In genomic region chr11:62535802-62536201, GRCh38 we compare ENCODE assay signal across 27 cellular contexts. TPM values are rescaled to one million over a fixed set of nuclear protein-coding genes. Genes with fewer than 3 reads are reported as not detected.
DNase-seq lines count a peak whose midpoint lies in the region; ATAC-seq and TF ChIP-seq lines count a peak whose summit lies in the region.
"Had no signal": no experiment of that assay in that cellular context is flagged by ENCODE, and none has a peak within 500 bp of the region (broad histone marks: within the 10 kb centered on the region; RNA-seq: fewer than 3 reads in every experiment).

No MANE protein-coding gene starts in this region.

- H3K4me3 ChIP-seq in left ventricle myocardium inferior (no peak overlapping the region), esophagus muscularis mucosa (peak overlapping the region in 2 of 4 donors; percentile 17 to 38), sigmoid colon (no peak overlapping the region), tibial nerve (no peak overlapping the region)
- H3K4me3 ChIP-seq: body of pancreas, K562, neural progenitor cell, PC-9, upper lobe of left lung had no signal

- intact Hi-C loops in left ventricle myocardium inferior (cut with micrococcal nuclease) (no loop called here), left cardiac atrium (cut with DNase I) (no loop called here), esophagus muscularis mucosa (cut with DNase I) (no loop called here), sigmoid colon (cut with DNase I) (no loop called here)

- H3K27ac ChIP-seq in left ventricle myocardium inferior (replicated peaks), result peak overlapping the region; percentile 100
- peak overlapping the region; percentile 97 to 100 (median 98) for H3K27ac ChIP-seq in esophagus muscularis mucosa (replicated peaks in 1 of 4)
- peak overlapping the region; percentile 57 to 100 (median 98) for H3K27ac ChIP-seq in sigmoid colon
- peak overlapping the region in 3 of 4 donors; percentile 24 to 98 (median 98) for H3K27ac ChIP-seq in tibial nerve
- no peak overlapping the region for H3K27ac ChIP-seq in substantia nigra (ENCODE audit: low read depth, low read length, poor library complexity, severe bottlenecking)
- H3K27ac ChIP-seq: body of pancreas, epithelial cell of prostate, neural progenitor cell, PC-9, WERI-Rb-1 had no signal

- H3K4me1 ChIP-seq in left ventricle myocardium inferior (peaks cover 67% of the 10 kb centered on the region), esophagus muscularis mucosa (peaks cover 57 to 89% (median 69%) of the 10 kb centered on the region in 4 donors), sigmoid colon (peaks cover 0 to 79% (median 61%) of the 10 kb centered on the region in 4 donors), tibial nerve (peaks cover 0 to 100% (median 59%) of the 10 kb centered on the region in 4 donors)

- 76% methylated on average over 6 of the region's 12 CpGs for WGBS in esophagus muscularis mucosa
- WGBS in sigmoid colon, 2 donors, result 73 to 82% methylated on average over 12 of the region's 12 CpGs
- WGBS in tibial nerve, 2 donors, result 57 to 64% methylated on average over 12 of the region's 12 CpGs

- H3K27me3 ChIP-seq in left ventricle myocardium inferior (ENCODE audit: low read depth), result no peaks in the 10 kb centered on the region
- H3K27me3 ChIP-seq in esophagus muscularis mucosa, result no peaks in the 10 kb centered on the region
- no peaks in the 10 kb centered on the region for H3K27me3 ChIP-seq in sigmoid colon
- no peaks in the 10 kb centered on the region for H3K27me3 ChIP-seq in tibial nerve
- H3K27me3 ChIP-seq: BE2C, body of pancreas, neural progenitor cell, upper lobe of left lung had no signal

- DNase-seq in left ventricle myocardium inferior, result no peak
- DNase-seq in left cardiac atrium, result no peak
- no peak for DNase-seq in esophagus muscularis mucosa (ENCODE audit: extremely low spot score)
- no peak for DNase-seq in sigmoid colon
- DNase-seq in tibial nerve (ENCODE audit: low spot score in 2 of 2), result no peak
- no peak for DNase-seq in substantia nigra (lab: John Stamatoyannopoulos, UW)
- DNase-seq in NCI-H1105 treated with DMSO at 0.1 percent for 48 hours (lab: John Stamatoyannopoulos, UW), result no peak
- DNase-seq: activated naive CD4-positive, alpha-beta T cell; activated T-cell treated with anti-CD3 and anti-CD28 coated beads, Interleukin-2, amount 50 U/mL, for 72 hours; BE2C; body of pancreas; foreskin fibroblast; HCEC 1CT; mammary epithelial cell; NCI-H1436 treated with DMSO at 0.1 percent for 48 hours; NCI-H524; PC-9; SIG-M5; stimulated activated naive CD8-positive, alpha-beta T cell treated with anti-CD3 and anti-CD28 coated beads, Interleukin-15, Interleukin-2, amounts not matched to agents 100 U/mL and 50 U/mL, for 24 hours; SW 1271; T1000; WERI-Rb-1 had no signal

- ATAC-seq in left cardiac atrium (no peak), HG03196 (IDR thresholded peaks at IDR 0.05; ENCODE audit: unreplicated experiment) (no peak)
- ATAC-seq: activated T-cell treated with anti-CD3 and anti-CD28 coated beads, Interleukin-2, amount 50 U/mL, for 72 hours; body of pancreas; K562; stimulated activated naive CD8-positive, alpha-beta T cell treated with anti-CD3 and anti-CD28 coated beads, Interleukin-15, Interleukin-2, amounts not matched to agents 100 U/mL and 50 U/mL, for 24 hours had no signal

- peaks cover 54% of the 10 kb centered on the region for H3K36me3 ChIP-seq in left ventricle myocardium inferior
- peaks cover 52 to 62% (median 58%) of the 10 kb centered on the region in 4 donors for H3K36me3 ChIP-seq in esophagus muscularis mucosa
- peaks cover 44 to 56% (median 54%) of the 10 kb centered on the region in 4 donors for H3K36me3 ChIP-seq in sigmoid colon
- peaks cover 28 to 60% (median 39%) of the 10 kb centered on the region in 3 donors for H3K36me3 ChIP-seq in tibial nerve
- H3K36me3 ChIP-seq: BE2C, neural progenitor cell, WERI-Rb-1 had no signal

- TF ChIP-seq POLR2A in esophagus muscularis mucosa (IDR thresholded peaks at IDR 0.05; ENCODE audit: low read depth) (no peak), sigmoid colon (IDR thresholded peaks at IDR 0.05) (no peak), tibial nerve (IDR thresholded peaks at IDR 0.05) (no peak)

- TF ChIP-seq EP300 in esophagus muscularis mucosa (IDR thresholded peaks at IDR 0.05) (no peak), sigmoid colon (IDR thresholded peaks at IDR 0.05) (no peak), tibial nerve (IDR thresholded peaks at IDR 0.05) (no peak)

- H3K9me3 ChIP-seq in left ventricle myocardium inferior (replicated peaks) (no peaks in the 10 kb centered on the region), esophagus muscularis mucosa (no peaks in the 10 kb centered on the region), sigmoid colon (no peaks in the 10 kb centered on the region), tibial nerve (no peaks in the 10 kb centered on the region)
- H3K9me3 ChIP-seq: BE2C, body of pancreas, upper lobe of left lung had no signal

- no peak for TF ChIP-seq CTCF in left ventricle myocardium inferior (IDR thresholded peaks at IDR 0.05; ENCODE audit: borderline replicate concordance)
- no peak for TF ChIP-seq CTCF in esophagus muscularis mucosa (IDR thresholded peaks at IDR 0.05)
- no peak for TF ChIP-seq CTCF in sigmoid colon (IDR thresholded peaks at IDR 0.05)
- TF ChIP-seq CTCF in tibial nerve (IDR thresholded peaks at IDR 0.05), result no peak

RNA-seq across cellular contexts. Expression of gene AHNAK, which starts 10.8 kb away (rescaled TPM):
- total RNA-seq in left ventricle myocardium inferior, result 290 TPM
- total RNA-seq in left cardiac atrium, result 100 to 1,000 TPM; 329 to 404 TPM
- 1,000 to 10,000 TPM; 1,278 to 2,374 (median 1,866) TPM for total RNA-seq in esophagus muscularis mucosa
- total RNA-seq in sigmoid colon, result 1,000 to 10,000 TPM in 2 of 4 donors, 100 to 1,000 TPM in 2; 751 to 1,294 (median 1,065) TPM
- 100 to 1,000 TPM in 1 of 3 donors, 10 to 100 TPM in 2; 82.3 to 141 (median 85.5) TPM for polyA plus RNA-seq in sigmoid colon
- 1,000 to 10,000 TPM; 1,417 to 3,061 (median 2,562) TPM for total RNA-seq in tibial nerve

RNA-seq across cellular contexts. Expression of gene EEF1G, which starts 37.9 kb away (rescaled TPM):
- 958 TPM for total RNA-seq in left ventricle myocardium inferior
- 100 to 1,000 TPM; 833 to 894 TPM for total RNA-seq in left cardiac atrium
- 1,000 to 10,000 TPM; 1,068 to 1,537 (median 1,375) TPM for total RNA-seq in esophagus muscularis mucosa
- 1,000 to 10,000 TPM; 1,344 to 1,788 (median 1,576) TPM for total RNA-seq in sigmoid colon
- 1,000 to 10,000 TPM; 1,418 to 2,108 (median 1,957) TPM for polyA plus RNA-seq in sigmoid colon
- 1,000 to 10,000 TPM; 1,003 to 1,250 (median 1,110) TPM for total RNA-seq in tibial nerve

RNA-seq across cellular contexts. Expression of gene TUT1, which starts 55.5 kb away (rescaled TPM):
- total RNA-seq in left ventricle myocardium inferior (12.5 TPM), left cardiac atrium (10 to 100 TPM in 1 of 2 donors, 1 to 10 TPM in 1; 9.6 to 11.5 TPM), esophagus muscularis mucosa (1 to 10 TPM; 4.2 to 8.0 (median 6.0) TPM), sigmoid colon (1 to 10 TPM; 5.4 to 7.1 (median 6.2) TPM), tibial nerve (10 to 100 TPM in 3 of 4 donors, 1 to 10 TPM in 1; 8.3 to 18.8 (median 14.2) TPM)
- polyA plus RNA-seq in sigmoid colon, result 10 to 100 TPM in 1 of 3 donors, 1 to 10 TPM in 2; 5.3 to 16.8 (median 6.0) TPM
